2 cellular contexts compared by ENCODE assay signal in the genomic region with DNA sequence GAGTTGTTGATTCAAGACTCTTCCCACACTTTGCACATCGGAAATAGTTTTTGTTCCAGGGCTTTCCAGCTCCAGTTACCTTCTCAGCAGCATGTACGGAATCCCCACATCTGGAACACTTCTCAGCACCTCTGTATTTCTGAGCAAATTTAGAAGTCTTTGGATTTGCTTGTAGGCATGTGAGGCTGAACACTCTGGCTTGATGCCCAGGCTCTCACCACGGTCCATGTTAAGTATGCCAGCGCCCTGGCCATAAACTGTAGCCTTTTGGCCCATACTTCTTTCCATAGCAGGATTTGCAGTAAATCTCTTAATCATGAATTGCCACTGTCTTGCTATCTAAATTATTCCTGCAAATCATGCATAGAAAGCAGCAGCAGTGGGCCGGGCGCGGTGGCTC.
TF ChIP-seq lines count a peak whose summit lies in the region.

No MANE protein-coding gene starts in this region.

TF ChIP-seq in GM23338, 12 proteins besides CTCF, POLR2A, EP300 and RAD21:
- TF ChIP-seq CREB1 (CRISPR knock-in tag; IDR thresholded peaks at IDR 0.05; ENCODE audit: low read depth) (no peak), EZH2phosphoT487 (IDR thresholded peaks at IDR 0.05; ENCODE audit: unreplicated experiment) (no peak), NANOG (IDR thresholded peaks at IDR 0.05; ENCODE audit: borderline replicate concordance) (no peak)

TF ChIP-seq in IMR-90, 13 proteins besides CTCF, POLR2A, EP300 and RAD21:
- no peak for TF ChIP-seq MAFK (IDR thresholded peaks at IDR 0.05; ENCODE audit: low read depth, low read length)
- TF ChIP-seq, protein P1, sequence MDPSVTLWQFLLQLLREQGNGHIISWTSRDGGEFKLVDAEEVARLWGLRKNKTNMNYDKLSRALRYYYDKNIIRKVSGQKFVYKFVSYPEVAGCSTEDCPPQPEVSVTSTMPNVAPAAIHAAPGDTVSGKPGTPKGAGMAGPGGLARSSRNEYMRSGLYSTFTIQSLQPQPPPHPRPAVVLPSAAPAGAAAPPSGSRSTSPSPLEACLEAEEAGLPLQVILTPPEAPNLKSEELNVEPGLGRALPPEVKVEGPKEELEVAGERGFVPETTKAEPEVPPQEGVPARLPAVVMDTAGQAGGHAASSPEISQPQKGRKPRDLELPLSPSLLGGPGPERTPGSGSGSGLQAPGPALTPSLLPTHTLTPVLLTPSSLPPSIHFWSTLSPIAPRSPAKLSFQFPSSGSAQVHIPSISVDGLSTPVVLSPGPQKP (IDR thresholded peaks at IDR 0.05; ENCODE audit: borderline replicate concordance, low read depth, low read length): no peak
- TF ChIP-seq, protein P2, sequence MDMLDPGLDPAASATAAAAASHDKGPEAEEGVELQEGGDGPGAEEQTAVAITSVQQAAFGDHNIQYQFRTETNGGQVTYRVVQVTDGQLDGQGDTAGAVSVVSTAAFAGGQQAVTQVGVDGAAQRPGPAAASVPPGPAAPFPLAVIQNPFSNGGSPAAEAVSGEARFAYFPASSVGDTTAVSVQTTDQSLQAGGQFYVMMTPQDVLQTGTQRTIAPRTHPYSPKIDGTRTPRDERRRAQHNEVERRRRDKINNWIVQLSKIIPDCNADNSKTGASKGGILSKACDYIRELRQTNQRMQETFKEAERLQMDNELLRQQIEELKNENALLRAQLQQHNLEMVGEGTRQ (IDR thresholded peaks at IDR 0.05; ENCODE audit: low read depth, low read length): no peak
